14 cellular contexts compared by ENCODE assay signal in genomic region chr10:71584902-71585578, GRCh38.
"Had no signal": no experiment of that assay in that cellular context is flagged by ENCODE, and none has a peak within 500 bp of the region (broad histone marks: within the 10 kb centered on the region; RNA-seq: fewer than 3 reads in every experiment).

No MANE protein-coding gene starts in this region.

- DNase-seq: activated CD4-positive, alpha-beta T cell treated with anti-CD3 and anti-CD28 coated beads for 4 hours; activated naive CD4-positive, alpha-beta T cell treated with Interleukin-2 at 50 U/mL for 16 hours; activated naive CD8-positive, alpha-beta T cell treated with anti-CD3 and anti-CD28 coated beads, Interleukin-2, amount 50 U/mL, for 24 hours; body of pancreas; endodermal cell; head of caudate nucleus; islet precursor cell; left ventricle myocardium inferior; ovary; stimulated activated CD4-positive, alpha-beta T cell treated with anti-CD3 and anti-CD28 coated beads, Interleukin-15, amount 100 ng/mL, for 24 hours; stimulated activated CD4-positive, alpha-beta T cell treated with anti-CD3 and anti-CD28 coated beads, Interleukin-4, amount 100 ng/mL, for 4 hours; stomach; T-helper 9 cell had no signal

- H3K27ac ChIP-seq: body of pancreas, left ventricle myocardium inferior, ovary, stomach, thoracic aorta had no signal

- H3K27me3 ChIP-seq: body of pancreas, ovary had no signal

- H3K4me1 ChIP-seq: body of pancreas, left ventricle myocardium inferior had no signal

- H3K36me3 ChIP-seq: left ventricle myocardium inferior, ovary, stomach, thoracic aorta had no signal

- H3K4me3 ChIP-seq: body of pancreas, left ventricle myocardium inferior, ovary, stomach, thoracic aorta had no signal

- H3K9me3 ChIP-seq: body of pancreas, left ventricle myocardium inferior, ovary, stomach, thoracic aorta had no signal
